Comparison of ENCODE assay signal across 29 cellular contexts in genomic region chr2:162175720-162176119, GRCh38. TPM values are rescaled to one million over a fixed set of nuclear protein-coding genes. Genes with fewer than 3 reads are reported as not detected.
"Had no signal": no experiment of that assay in that cellular context is flagged by ENCODE, and none has a peak within 500 bp of the region (broad histone marks: within the 10 kb centered on the region; RNA-seq: fewer than 3 reads in every experiment).

No MANE protein-coding gene starts in this region.

- H3K27me3 ChIP-seq: brain microvascular endothelial cell, gastrocnemius medialis, hepatocyte, tibial nerve had no signal

- H3K36me3 ChIP-seq: gastrocnemius medialis, pancreas, prostate gland, spleen, tibial nerve had no signal

- H3K4me3 ChIP-seq: gastrocnemius medialis, hepatocyte, pancreas, prostate gland, spleen, tibial nerve had no signal

- DNase-seq: activated CD4-positive, alpha-beta T cell treated with anti-CD3 and anti-CD28 coated beads for 36 hours; activated CD4-positive, CD25-positive, alpha-beta regulatory T cell; activated CD8-positive, alpha-beta memory T cell treated with anti-CD3 and anti-CD28 coated beads for 24 hours; activated gamma-delta T cell; activated naive CD4-positive, alpha-beta T cell treated with anti-CD3 and anti-CD28 coated beads, Interleukin-2, amount 50 U/mL, for 16 hours; activated T-cell treated with anti-CD3 and anti-CD28 coated beads, Interleukin-2, amount 50 U/mL, for 1 hour; amniotic stem cell; brain microvascular endothelial cell; cortex of kidney; gastrocnemius medialis; islet precursor cell; midbrain; naive thymus-derived CD4-positive, alpha-beta T cell; pancreas; retina; spleen; stimulated activated naive CD4-positive, alpha-beta T cell treated with Interleukin-2 at 50 U/mL for 16 hours; T-helper 1 cell had no signal

- H3K4me1 Mint-ChIP-seq: activated CD4-positive, alpha-beta T cell treated with anti-CD3 and anti-CD28 coated beads for 36 hours had no signal

- H3K27ac ChIP-seq: brain microvascular endothelial cell, gastrocnemius medialis, hepatocyte, pancreas, prostate gland, spleen, tibial nerve had no signal

- H3K9me3 Mint-ChIP-seq: activated T-helper 1 cell treated with anti-CD3 and anti-CD28 coated beads, Interleukin-12 subunit alpha, Interleukin-12 subunit beta, Interleukin-2, Interleukin-4 antibody, amounts not matched to agents 30 ng/mL and 10 ng/mL and 1 ng/mL, durations not matched to agents 14 hours and 24 hours and 36 hours; naive thymus-derived CD4-positive, alpha-beta T cell had no signal

- H3K27ac Mint-ChIP-seq: activated CD4-positive, alpha-beta T cell treated with anti-CD3 and anti-CD28 coated beads for 36 hours; activated T-helper 1 cell treated with anti-CD3 and anti-CD28 coated beads, Interleukin-12 subunit alpha, Interleukin-12 subunit beta, Interleukin-2, Interleukin-4 antibody, amounts not matched to agents 30 ng/mL and 10 ng/mL and 1 ng/mL, durations not matched to agents 14 hours and 24 hours and 36 hours; naive thymus-derived CD4-positive, alpha-beta T cell had no signal

- H3K4me2 ChIP-seq: hepatocyte had no signal

- ATAC-seq: activated CD4-positive, alpha-beta T cell treated with anti-CD3 and anti-CD28 coated beads for 36 hours; gastrocnemius medialis; naive thymus-derived CD4-positive, alpha-beta T cell; pancreas had no signal

- H3K4me1 ChIP-seq: gastrocnemius medialis, pancreas, prostate gland, spleen, tibial nerve had no signal

- H3K79me2 ChIP-seq: hepatocyte had no signal

- H3K4me3 Mint-ChIP-seq: activated CD4-positive, alpha-beta T cell treated with anti-CD3 and anti-CD28 coated beads for 36 hours; activated T-helper 1 cell treated with anti-CD3 and anti-CD28 coated beads, Interleukin-12 subunit alpha, Interleukin-12 subunit beta, Interleukin-2, Interleukin-4 antibody, amounts not matched to agents 30 ng/mL and 10 ng/mL and 1 ng/mL, durations not matched to agents 14 hours and 24 hours and 36 hours; naive thymus-derived CD4-positive, alpha-beta T cell had no signal

- H3K36me3 Mint-ChIP-seq: naive thymus-derived CD4-positive, alpha-beta T cell had no signal

- H3K9me3 ChIP-seq: gastrocnemius medialis, pancreas, prostate gland, spleen, tibial nerve had no signal

- H2AFZ ChIP-seq: hepatocyte had no signal

RNA-seq across cellular contexts. Expression of gene GCG, which starts 23.7 kb away (rescaled TPM):
- total RNA-seq: activated CD4-positive, alpha-beta T cell treated with anti-CD3 and anti-CD28 coated beads for 36 hours; activated T-helper 1 cell treated with anti-CD3 and anti-CD28 coated beads, Interleukin-12 subunit alpha, Interleukin-12 subunit beta, Interleukin-2, Interleukin-4 antibody, amounts not matched to agents 30 ng/mL and 10 ng/mL and 1 ng/mL, durations not matched to agents 14 hours and 24 hours and 36 hours; astrocyte; cardiac septum; cerebellum; endothelial cell of umbilical vein; gastrocnemius medialis; lower leg skin; naive thymus-derived CD4-positive, alpha-beta T cell; spleen; ureter had no signal
- polyA plus RNA-seq: endothelial cell of umbilical vein; naive thymus-derived CD4-positive, alpha-beta T cell; neural cell had no signal
